8 cellular contexts compared by ENCODE assay signal in genomic region chr15:101773496-101774100, GRCh38. TPM values are rescaled to one million over a fixed set of nuclear protein-coding genes. Genes with fewer than 3 reads are reported as not detected.
DNase-seq lines count a peak whose midpoint lies in the region; ATAC-seq, FAIRE-seq and TF ChIP-seq lines count a peak whose summit lies in the region.

No MANE protein-coding gene starts in this region.

- CTCF ChIA-PET in K562 (lab: Yijun Ruan, JAX; ENCODE audit: low intra/inter-chr PET ratio) = no interaction called here

- H2AFZ ChIP-seq in K562 (ENCODE audit: low read depth, low read length) = no peak overlapping the region

- TF ChIP-seq POLR2A in K562 (conservative IDR thresholded peaks at IDR 0.05) (no peak), stomach (IDR thresholded peaks at IDR 0.05) (no peak)

- no peaks in the 10 kb centered on the region for H3K79me2 ChIP-seq in K562 (ENCODE audit: control insufficient read depth, insufficient read depth, low read length)

- H3K27me3 ChIP-seq in cardiac muscle cell = no peaks in the 10 kb centered on the region
- H3K27me3 ChIP-seq in K562 (ENCODE audit: control insufficient read depth in 2 of 2, insufficient read depth in 2 of 2, low read length in 2 of 2) = peaks cover 12 to 49% of the 10 kb centered on the region in 2 experiments; a peak in 3 of 5 replicates
- no peaks in the 10 kb centered on the region for H3K27me3 ChIP-seq in tibial artery
- no peaks in the 10 kb centered on the region for H3K27me3 ChIP-seq in stomach

- H3K9me3 ChIP-seq in cardiac muscle cell (ENCODE audit: low read depth) (no peaks in the 10 kb centered on the region), K562 (replicated peaks; ENCODE audit: control insufficient read depth, insufficient read depth, low read depth, low read length) (no peaks in the 10 kb centered on the region), tibial artery (no peaks in the 10 kb centered on the region), stomach (no peaks in the 10 kb centered on the region)

- H3K27ac ChIP-seq in cardiac muscle cell (no peak overlapping the region), K562 (ENCODE audit: extremely low read depth, low read depth, low read length) (no peak overlapping the region), tibial artery (no peak overlapping the region), stomach (no peak overlapping the region)

- no TSS peak for BruUV-seq in K562 (replicated peaks; lab: Mats Ljungman, UMichigan)

- H3K4me3 ChIP-seq in cardiac muscle cell = no peak overlapping the region
- no peak overlapping the region for H3K4me3 ChIP-seq in K562
- H3K4me3 ChIP-seq in tibial artery = no peak overlapping the region
- no peak overlapping the region for H3K4me3 ChIP-seq in stomach

- 0% methylated on average over 4 of the region's 7 CpGs for WGBS in K562 (ENCODE audit: insufficient coverage, low coverage, missing lambda C conversion rate)
- WGBS in stomach, 5 donors = 46 to 60% (median 50%) methylated on average over 7 of the region's 7 CpGs

- H3K4me2 ChIP-seq in K562 (ENCODE audit: insufficient read depth, low read length) = no peak overlapping the region

- in situ Hi-C loops in K562 (cut with MboI) = no loop called here

- no peak for ATAC-seq in K562
- ATAC-seq in HG02588 (IDR thresholded peaks at IDR 0.05; ENCODE audit: unreplicated experiment) = no peak

- H3K36me3 ChIP-seq in cardiac muscle cell (no peaks in the 10 kb centered on the region), K562 (ENCODE audit: control insufficient read depth, insufficient read depth, low read length) (no peaks in the 10 kb centered on the region), tibial artery (peaks cover 0 to 12% (median 0%) of the 10 kb centered on the region in 3 donors), stomach (peaks cover 0 to 11% (median 3%) of the 10 kb centered on the region in 4 donors)

- no peak for TF ChIP-seq EP300 in K562 (IDR thresholded peaks at IDR 0.05; ENCODE audit: low read length)
- no peak for TF ChIP-seq EP300 in stomach (IDR thresholded peaks at IDR 0.05)

- peak in 1 of 2 experiments; percentile 63; a peak in 2 of 4 replicates for TF ChIP-seq RAD21 in K562 (CRISPR knock-in tag; conservative IDR thresholded peaks at IDR 0.05 in 1 of 2, IDR thresholded peaks at IDR 0.05 in 1 of 2)

- no peaks in the 10 kb centered on the region for H3K4me1 ChIP-seq in cardiac muscle cell (ENCODE audit: low read depth)
- 0 out of 5 replicates have a peak, but pooled peaks cover 0 to 4% of the 10 kb centered on the region in 2 experiments for H3K4me1 ChIP-seq in K562 (replicated peaks in 1 of 2; ENCODE audit: control insufficient read depth in 2 of 2, insufficient read depth in 2 of 2, low read length in 2 of 2)
- no peaks in the 10 kb centered on the region for H3K4me1 ChIP-seq in tibial artery
- H3K4me1 ChIP-seq in stomach = no peaks in the 10 kb centered on the region

- TF ChIP-seq CTCF in cardiac muscle cell (IDR thresholded peaks at IDR 0.05; ENCODE audit: low read depth, low read length) (peak; percentile 19), K562 (IDR thresholded peaks at IDR 0.05 in 2 of 3, conservative IDR thresholded peaks at IDR 0.05 in 1 of 3; ENCODE audit: insufficient read depth in 2 of 3, low read depth in 1 of 3, low read length in 3 of 3) (peak; percentile 66 to 67 (median 66)), tibial artery (IDR thresholded peaks at IDR 0.05) (no peak), stomach (IDR thresholded peaks at IDR 0.05) (no peak)

- H3K9ac ChIP-seq in K562 (ENCODE audit: insufficient read depth in 1 of 2, low read depth in 2 of 2, low read length in 2 of 2) = peak overlapping the region in 1 of 2 experiments; percentile 58; a peak in 1 of 4 replicates

- peak; percentile 66 for FAIRE-seq in K562 (lab: Jason Lieb, UNC)

- no peaks in the 10 kb centered on the region for H4K20me1 ChIP-seq in K562 (replicated peaks; ENCODE audit: control insufficient read depth, insufficient read depth, low read length)

- intact Hi-C loops in cardiac septum (cut with DNase I) = no loop called here
- intact Hi-C loops in K562 (cut with micrococcal nuclease) = loop anchor here (5.0 kb wide), 1 partner anchor 121 kb away; the partner anchor contains the start of gene TM2D3
- intact Hi-C loops in tibial artery (cut with DNase I; ENCODE audit: low total_unique reads) = no loop called here
- intact Hi-C loops in stomach (cut with DNase I; ENCODE audit: low total_unique reads) = no loop called here

- no peaks in the 10 kb centered on the region for H3K9me1 ChIP-seq in K562 (ENCODE audit: control insufficient read depth, insufficient read depth, low read length)

- DNase-seq in cardiac muscle cell (ENCODE audit: low read depth in 1 of 2, low spot score in 1 of 2) (peak in 1 of 2 donors; percentile 4), cardiac septum (ENCODE audit: low spot score) (no peak), NAMALWA (ENCODE audit: low spot score) (peak; percentile 47), K562 (ENCODE audit: extremely low read depth in 1 of 4, low spot score in 3 of 4) (peak in 3 of 4 experiments; percentile 11 to 46 (median 23)), tibial artery (no peak), stomach (no peak)
- DNase-seq in stimulated activated CD8-positive, alpha-beta memory T cell treated with anti-CD3 and anti-CD28 coated beads, Interleukin-4, amount 100 ng/mL, for 48 hours = peak; percentile 30

- POLR2A ChIA-PET in K562 (lab: Yijun Ruan, JAX) = interaction anchor here (0.6 to 1.0 kb wide), 4 partner anchors 13 to 1136 kb away, joined by 3 read pairs; partner anchors contain the start of gene TARS3

RNA-seq across cellular contexts. Expression of gene OR4F6, which starts 29.7 kb away (rescaled TPM):
- total RNA-seq in cardiac muscle cell (not detected in 2 replicates), cardiac septum (not detected), K562 (2014; rRNA removed) (not detected in 2 replicates), K562 (2014; rRNA removed; fragmentation: Illumina TruSeq; extraction: Trizol) (not detected in 2 replicates), K562 (2015; rRNA removed; fragmentation: Illumina TruSeq; extraction: Trizol) (not detected in 2 replicates), K562 (2021) (not detected in 2 replicates), stomach (not detected)
- polyA plus RNA-seq in cardiac muscle cell (not detected in 2 replicates), K562 (2011; rRNA removed) (not detected in 2 replicates), K562 (2014; fragmentation: Illumina TruSeq; extraction: Trizol) (not detected in 2 replicates), K562 (2014; fragmentation: Nextera tagmentation; extraction: Ambion mirVana) (not detected), K562 (2014; rRNA removed) (not detected in 2 replicates), stomach (not detected)
- not detected in 2 replicates for total RNA-seq in K562 (2011; cell fraction: chromatin; rRNA removed; ENCODE audit: low replicate concordance)
- not detected in 2 replicates for total RNA-seq in K562 (2011; cell fraction: nucleolus; rRNA removed)
- not detected in 2 replicates for total RNA-seq in K562 (2011; cell fraction: nucleoplasm; rRNA removed)
- not detected in 2 replicates for polyA plus RNA-seq in K562 (2011; cell fraction: cytosol; rRNA removed)
- polyA plus RNA-seq in K562 (2011; cell fraction: nucleus; rRNA removed) = not detected in 2 replicates
- polyA plus RNA-seq in K562 (2012) = not detected in 2 replicates
- polyA minus RNA-seq in K562 (2011; rRNA and poly(A)+ RNA removed) = not detected in 2 replicates
- polyA minus RNA-seq in K562 (2011; cell fraction: cytosol; rRNA and poly(A)+ RNA removed) = not detected in 2 replicates
- polyA minus RNA-seq in K562 (2011; cell fraction: nucleus; rRNA and poly(A)+ RNA removed) = not detected in 2 replicates

RNA-seq across cellular contexts. Expression of gene OR4F15, which starts 38.4 kb away (rescaled TPM):
- total RNA-seq in cardiac muscle cell (not detected in 2 replicates), cardiac septum (not detected), K562 (2014; rRNA removed) (not detected in 2 replicates), K562 (2014; rRNA removed; fragmentation: Illumina TruSeq; extraction: Trizol) (not detected in 2 replicates), K562 (2015; rRNA removed; fragmentation: Illumina TruSeq; extraction: Trizol) (not detected in 2 replicates), K562 (2021) (not detected in 2 replicates), stomach (not detected)
- polyA plus RNA-seq in cardiac muscle cell (not detected in 2 replicates), K562 (2011; rRNA removed) (not detected in 2 replicates), K562 (2014; fragmentation: Illumina TruSeq; extraction: Trizol) (not detected in 2 replicates), K562 (2014; fragmentation: Nextera tagmentation; extraction: Ambion mirVana) (not detected), K562 (2014; rRNA removed) (not detected in 2 replicates), stomach (not detected)
- not detected in 2 replicates for total RNA-seq in K562 (2011; cell fraction: chromatin; rRNA removed; ENCODE audit: low replicate concordance)
- total RNA-seq in K562 (2011; cell fraction: nucleolus; rRNA removed) = not detected in 2 replicates
- total RNA-seq in K562 (2011; cell fraction: nucleoplasm; rRNA removed) = not detected in 2 replicates
- not detected in 2 replicates for polyA plus RNA-seq in K562 (2011; cell fraction: cytosol; rRNA removed)
- not detected in 2 replicates for polyA plus RNA-seq in K562 (2011; cell fraction: nucleus; rRNA removed)
- polyA plus RNA-seq in K562 (2012) = not detected in 2 replicates
- not detected in 2 replicates for polyA minus RNA-seq in K562 (2011; rRNA and poly(A)+ RNA removed)
- polyA minus RNA-seq in K562 (2011; cell fraction: cytosol; rRNA and poly(A)+ RNA removed) = not detected in 2 replicates
- not detected in 2 replicates for polyA minus RNA-seq in K562 (2011; cell fraction: nucleus; rRNA and poly(A)+ RNA removed)

RNA-seq across cellular contexts. Expression of gene TARS3, which starts 49.3 kb away (rescaled TPM):
- 34.3 and 47.6 TPM in 2 replicates for total RNA-seq in cardiac muscle cell
- polyA plus RNA-seq in cardiac muscle cell = 32.3 and 34.6 TPM in 2 replicates
- 27.3 TPM for total RNA-seq in cardiac septum
- 10.9 and 23.9 TPM in 2 replicates for total RNA-seq in K562 (2011; cell fraction: chromatin; rRNA removed; ENCODE audit: low replicate concordance)
- 7.0 and 8.3 TPM in 2 replicates for total RNA-seq in K562 (2011; cell fraction: nucleolus; rRNA removed)
- 10.9 and 14.0 TPM in 2 replicates for total RNA-seq in K562 (2011; cell fraction: nucleoplasm; rRNA removed)
- total RNA-seq in K562 (2014; rRNA removed) = 12.1 and 13.3 TPM in 2 replicates
- 13.2 and 14.5 TPM in 2 replicates for total RNA-seq in K562 (2014; rRNA removed; fragmentation: Illumina TruSeq; extraction: Trizol)
- 14.3 and 14.7 TPM in 2 replicates for total RNA-seq in K562 (2015; rRNA removed; fragmentation: Illumina TruSeq; extraction: Trizol)
- 8.6 and 8.7 TPM in 2 replicates for total RNA-seq in K562 (2021)
- 5.1 and 5.8 TPM in 2 replicates for polyA plus RNA-seq in K562 (2011; rRNA removed)
- 1.7 and 2.2 TPM in 2 replicates for polyA plus RNA-seq in K562 (2011; cell fraction: cytosol; rRNA removed)
- 6.0 and 7.4 TPM in 2 replicates for polyA plus RNA-seq in K562 (2011; cell fraction: nucleus; rRNA removed)
- 6.1 and 6.9 TPM in 2 replicates for polyA plus RNA-seq in K562 (2012)
- polyA plus RNA-seq in K562 (2014; fragmentation: Illumina TruSeq; extraction: Trizol) = 8.1 and 9.8 TPM in 2 replicates
- polyA plus RNA-seq in K562 (2014; fragmentation: Nextera tagmentation; extraction: Ambion mirVana) = 1 to 10 TPM; 2.1 to 3.0 TPM
- polyA plus RNA-seq in K562 (2014; rRNA removed) = 10.0 and 10.9 TPM in 2 replicates
- polyA minus RNA-seq in K562 (2011; rRNA and poly(A)+ RNA removed) = 9.8 and 11.1 TPM in 2 replicates
- 6.9 and 7.2 TPM in 2 replicates for polyA minus RNA-seq in K562 (2011; cell fraction: cytosol; rRNA and poly(A)+ RNA removed)
- 9.4 and 12.6 TPM in 2 replicates for polyA minus RNA-seq in K562 (2011; cell fraction: nucleus; rRNA and poly(A)+ RNA removed)
- total RNA-seq in stomach = 10 to 100 TPM in 4 of 5 donors, 1 to 10 TPM in 1; 5.4 to 53.1 (median 26.5) TPM
- 1 to 10 TPM; 3.4 to 5.0 (median 4.7) TPM for polyA plus RNA-seq in stomach

Comparison
In these comparisons a context has a peak if more than half of its experiments do, and no peak if none do; other contexts are left out.
1. DNase-seq: peak in NAMALWA (single experiment), K562 (3 of 4) and stimulated activated CD8-positive, alpha-beta memory T cell treated with anti-CD3 and anti-CD28 coated beads, Interleukin-4, amount 100 ng/mL, for 48 hours (single experiment); none in cardiac septum (single experiment), tibial artery (0 of 2) and stomach (single experiment).
2. CTCF ChIP-seq: peak in cardiac muscle cell (single experiment) and K562 (3 of 3); none in tibial artery (0 of 2) and stomach (0 of 7).